ENCODE assay signal across 1 cellular context in the genomic region with DNA sequence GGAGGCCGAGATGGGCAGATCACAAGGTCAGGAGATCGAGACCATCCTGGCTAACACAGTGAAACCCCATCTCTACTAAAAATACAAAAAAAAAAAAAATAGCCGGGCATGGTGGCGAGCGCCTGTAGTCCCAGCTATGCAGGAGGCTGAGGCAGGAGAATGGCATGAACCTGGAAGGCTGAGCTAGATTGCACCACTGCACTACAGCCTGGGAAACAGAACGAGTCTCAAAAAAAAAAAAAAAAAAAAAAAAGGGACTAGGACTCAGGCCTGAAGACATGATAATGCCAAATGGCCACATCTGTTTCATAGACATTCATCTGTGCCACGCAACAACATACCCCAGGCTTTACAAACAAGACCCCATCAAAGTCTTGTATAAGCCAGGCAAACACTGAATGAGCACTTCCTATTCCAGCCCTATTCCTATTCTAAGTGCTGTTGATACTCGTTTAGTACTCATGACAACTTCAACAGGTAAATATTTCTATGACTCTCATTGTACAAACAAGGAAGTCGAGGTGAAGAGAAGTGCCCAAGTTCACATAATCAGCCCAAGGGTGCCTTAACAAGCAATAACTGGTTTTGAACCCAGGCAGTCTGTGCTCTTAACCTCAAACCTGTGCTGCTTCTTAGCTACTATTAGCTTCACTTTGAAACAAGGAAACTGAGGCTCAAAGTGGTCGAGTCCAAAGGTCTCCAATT.
TF ChIP-seq lines count a peak whose summit lies in the region.

No MANE protein-coding gene starts in this region.

TF ChIP-seq in GM12878, 131 proteins besides CTCF, POLR2A, EP300 and RAD21:
- TF ChIP-seq ZNF217 (IDR thresholded peaks at IDR 0.05) (no peak), ZNF622 (IDR thresholded peaks at IDR 0.05) (no peak), SP1 (IDR thresholded peaks at IDR 0.05; ENCODE audit: low read depth, low read length) (no peak), NFXL1 (IDR thresholded peaks at IDR 0.05; ENCODE audit: borderline replicate concordance) (no peak)
TF ChIP-seq in GM12878: peak in this region for 0.
